Comparison of ENCODE assay signal across 8 cellular contexts in the genomic region with DNA sequence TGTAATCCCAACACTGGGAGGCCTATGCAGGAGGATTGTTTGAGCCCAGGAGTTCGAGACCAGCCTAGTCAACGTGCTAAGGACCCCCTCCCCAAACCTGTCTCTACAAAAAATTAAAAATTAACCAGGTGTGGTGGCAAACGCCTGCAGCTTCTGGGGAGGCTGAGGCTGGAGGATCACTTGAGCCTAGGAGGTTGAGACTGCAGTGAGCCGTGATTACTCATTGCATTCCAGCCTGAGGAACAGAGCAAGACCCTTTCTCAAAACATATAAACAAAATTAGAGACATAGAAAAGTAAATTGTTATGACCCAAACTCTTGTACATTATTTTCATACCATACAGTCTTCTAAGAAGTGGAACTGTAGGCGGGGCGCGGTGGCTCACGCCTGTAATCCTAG. TPM values are rescaled to one million over a fixed set of nuclear protein-coding genes. Genes with fewer than 3 reads are reported as not detected.
DNase-seq lines count a peak whose midpoint lies in the region; ATAC-seq and TF ChIP-seq lines count a peak whose summit lies in the region.

No MANE protein-coding gene starts in this region.

- TF ChIP-seq POLR2A in ovary (IDR thresholded peaks at IDR 0.05) = no peak

- no peak for TF ChIP-seq CTCF in CD8-positive, alpha-beta T cell (IDR thresholded peaks at IDR 0.05)
- no peak for TF ChIP-seq CTCF in PC-3 (conservative IDR thresholded peaks at IDR 0.05; ENCODE audit: low read depth, low read length)
- no peak for TF ChIP-seq CTCF in ovary (IDR thresholded peaks at IDR 0.05)

- peak overlapping the region; percentile 99 for H3K4me3 ChIP-seq in CD8-positive, alpha-beta T cell (ENCODE audit: low read depth, low read length)
- H3K4me3 ChIP-seq in PC-3 (ENCODE audit: low read length) (peak overlapping the region; percentile 95), ovary (peak overlapping the region; percentile 98)

- no peaks in the 10 kb centered on the region for H3K9me3 Mint-ChIP-seq in CD8-positive, alpha-beta T cell

- no peak for TF ChIP-seq EP300 in ovary (IDR thresholded peaks at IDR 0.05)

- ATAC-seq in CD8-positive, alpha-beta T cell = no peak
- no peak for ATAC-seq in PC-3
- no peak for ATAC-seq in HG03135 (IDR thresholded peaks at IDR 0.05; ENCODE audit: unreplicated experiment)
- ATAC-seq in HG03159 (IDR thresholded peaks at IDR 0.05; ENCODE audit: unreplicated experiment) = no peak

- H3K4me1 Mint-ChIP-seq in CD8-positive, alpha-beta T cell (ENCODE audit: low read depth) = peaks cover 32% of the 10 kb centered on the region

- H3K79me2 ChIP-seq in PC-3 (ENCODE audit: low read length) = peaks cover 74% of the 10 kb centered on the region

- no peaks in the 10 kb centered on the region for H3K9me2 ChIP-seq in PC-3 (replicated peaks; ENCODE audit: low read length)

- POLR2A ChIA-PET in CD8-positive, alpha-beta T cell (lab: Charles Lee) = interaction anchor here (0.7 kb wide), 2 partner anchors 10 to 1111 kb away, joined by 3 to 4 read pairs; no protein-coding TSS in a partner anchor
- POLR2A ChIA-PET in PC-3 (lab: Charles Lee; ENCODE audit: unreplicated experiment) = no interaction called here

- intact Hi-C loops in CD8-positive, alpha-beta T cell (cut with DNase I, micrococcal nuclease) = loop anchor here (5.0 kb wide), 2 partner anchors 38 to 233 kb away; a partner anchor contains a TSS
- intact Hi-C loops in PC-3 (cut with micrococcal nuclease) (no loop called here), ovary (cut with DNase I) (no loop called here)

- no peaks in the 10 kb centered on the region for H4K20me1 ChIP-seq in PC-3 (ENCODE audit: low read length)

- WGBS in ovary, 3 donors = 61 to 67% (median 61%) methylated on average over 8 of the region's 8 CpGs

- H3K9me3 ChIP-seq in CD8-positive, alpha-beta T cell (ENCODE audit: low read length) = no peaks in the 10 kb centered on the region
- H3K9me3 ChIP-seq in PC-3 (ENCODE audit: low read length) (no peaks in the 10 kb centered on the region), ovary (no peaks in the 10 kb centered on the region)

- H3K4me1 ChIP-seq in CD8-positive, alpha-beta T cell (ENCODE audit: insufficient read depth, low read length) = peaks cover 26% of the 10 kb centered on the region
- H3K4me1 ChIP-seq in PC-3 (ENCODE audit: insufficient read depth, low read length) (peaks cover 23% of the 10 kb centered on the region), ovary (ENCODE audit: insufficient read depth) (peaks cover 3% of the 10 kb centered on the region)

- H3K4me2 ChIP-seq in PC-3 (ENCODE audit: low read length) = peak overlapping the region; percentile 95

- H3K27ac Mint-ChIP-seq in CD8-positive, alpha-beta T cell = peak overlapping the region; percentile 93

- peaks cover 21% of the 10 kb centered on the region for H3K36me3 Mint-ChIP-seq in CD8-positive, alpha-beta T cell

- H3F3A ChIP-seq in PC-3 (ENCODE audit: low read length, unreplicated experiment) = no peaks in the 10 kb centered on the region

- H3K27me3 Mint-ChIP-seq in CD8-positive, alpha-beta T cell (ENCODE audit: low read depth) = no peaks in the 10 kb centered on the region

- peak overlapping the region; percentile 92 for H3K4me3 Mint-ChIP-seq in CD8-positive, alpha-beta T cell

- no peak for DNase-seq in CD8-positive, alpha-beta T cell
- DNase-seq in PC-3 (no peak), epithelial cell of prostate (ENCODE audit: low read depth, low spot score) (no peak), ovary (no peak), SHP77 treated with DMSO at 0.1 percent for 48 hours (lab: John Stamatoyannopoulos, UW) (no peak), NCI-H446 treated with DMSO at 0.1 percent for 48 hours (lab: John Stamatoyannopoulos, UW) (no peak)

- CTCF ChIA-PET in CD8-positive, alpha-beta T cell (lab: Charles Lee) = interaction anchor here (1.2 to 1.5 kb wide), 2 partner anchors 15 to 25 kb away, joined by 3 to 4 read pairs; no protein-coding TSS in a partner anchor
- CTCF ChIA-PET in PC-3 (lab: Charles Lee) = no interaction called here

- BruUV-seq in PC-3 (replicated peaks; lab: Mats Ljungman, UMichigan) = no TSS peak

- peak overlapping the region; percentile 94 for H3K9ac ChIP-seq in PC-3 (ENCODE audit: low read length)

- H3K27me3 ChIP-seq in CD8-positive, alpha-beta T cell (ENCODE audit: insufficient read depth, low read length) = no peaks in the 10 kb centered on the region
- no peaks in the 10 kb centered on the region for H3K27me3 ChIP-seq in PC-3 (ENCODE audit: low read length)
- H3K27me3 ChIP-seq in ovary = no peaks in the 10 kb centered on the region

- no peak overlapping the region for H2AFZ ChIP-seq in PC-3 (ENCODE audit: low read length)

- no peaks in the 10 kb centered on the region for H3K36me3 ChIP-seq in CD8-positive, alpha-beta T cell (ENCODE audit: insufficient read depth, low read length)
- H3K36me3 ChIP-seq in PC-3 (ENCODE audit: low read depth, low read length) (no peaks in the 10 kb centered on the region), ovary (no peaks in the 10 kb centered on the region)

- no peak overlapping the region for H3K27ac ChIP-seq in CD8-positive, alpha-beta T cell (ENCODE audit: low read depth, low read length)
- no peak overlapping the region for H3K27ac ChIP-seq in PC-3 (ENCODE audit: low read length)
- peak overlapping the region; percentile 75 for H3K27ac ChIP-seq in epithelial cell of prostate
- no peak overlapping the region for H3K27ac ChIP-seq in ovary

RNA-seq across cellular contexts. Expression of a gene that starts 1.1 kb away (rescaled TPM):
- total RNA-seq in CD8-positive, alpha-beta T cell = 10 to 100 TPM; 23.7 to 25.2 TPM
- total RNA-seq in PC-3 (2014; rRNA removed) (11.4 and 15.4 TPM in 2 replicates), ovary (10 to 100 TPM; 11.6 to 34.4 (median 28.3) TPM)
- polyA plus RNA-seq in ovary = 10 to 100 TPM; 16.3 to 44.0 TPM

RNA-seq across cellular contexts. Expression of a gene that starts 11.8 kb away (rescaled TPM):
- total RNA-seq in CD8-positive, alpha-beta T cell = 100 to 1,000 TPM; 169 to 194 TPM
- total RNA-seq in PC-3 (2014; rRNA removed) = 30.8 and 39.6 TPM in 2 replicates
- total RNA-seq in ovary = 10 to 100 TPM; 22.4 to 57.8 (median 49.0) TPM
- 10 to 100 TPM; 18.0 to 61.5 TPM for polyA plus RNA-seq in ovary

Comparison
In these comparisons a context has a peak if more than half of its experiments do, and no peak if none do; other contexts are left out.
1. intact Hi-C loops: an anchor here in CD8-positive, alpha-beta T cell (5.0 kb wide); none called in PC-3 and ovary.